8 cellular contexts compared by ENCODE assay signal in the genomic region with DNA sequence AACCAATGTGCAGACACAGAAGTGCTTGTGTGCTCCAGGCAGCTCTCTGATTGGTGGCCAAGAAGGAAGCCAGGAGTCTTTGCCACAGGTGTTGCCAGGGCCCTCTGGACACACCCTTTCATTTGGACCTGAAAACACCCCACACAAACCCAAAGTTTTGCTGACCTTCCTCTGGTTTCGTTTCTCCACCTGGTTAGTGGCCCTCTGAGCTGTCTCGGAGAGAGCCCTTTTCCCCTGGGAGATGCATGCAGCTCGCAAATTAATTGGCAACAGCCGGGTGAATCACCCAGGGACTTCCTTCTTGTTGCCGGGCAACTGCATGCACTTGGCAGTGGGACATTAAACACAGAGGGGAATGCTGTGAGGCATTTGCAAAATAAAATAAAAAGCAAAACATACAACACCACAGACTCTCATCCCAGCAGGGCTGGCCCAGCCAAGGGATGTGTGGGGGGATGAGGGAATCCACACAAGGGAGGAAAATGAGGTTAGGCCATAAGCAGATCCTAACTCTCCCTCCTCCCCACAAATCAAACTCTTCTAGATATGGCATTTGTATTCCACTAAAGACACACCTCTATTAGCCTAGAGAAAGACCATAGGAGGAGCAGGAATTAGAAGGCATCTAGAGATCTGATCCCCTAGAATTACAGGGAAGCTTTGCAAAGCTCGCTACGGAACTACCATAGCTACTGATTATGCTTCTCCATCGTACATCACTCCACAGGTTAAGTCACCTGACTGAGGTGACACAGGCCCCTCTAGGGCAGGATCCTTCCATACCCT.
DNase-seq lines count a peak whose midpoint lies in the region; ATAC-seq, FAIRE-seq and TF ChIP-seq lines count a peak whose summit lies in the region.

No MANE protein-coding gene starts in this region.

- H3K27ac Mint-ChIP-seq in T-helper 17 cell, result no peak overlapping the region

- peaks cover 0 to 4% (median 0%) of the 10 kb centered on the region in 4 experiments; a peak in 2 of 7 replicates for H3K4me1 ChIP-seq in H1 (replicated peaks in 1 of 4; ENCODE audit: control insufficient read depth in 3 of 4, insufficient read depth in 4 of 4, low read length in 3 of 4)

- no peaks in the 10 kb centered on the region for H3K4me1 Mint-ChIP-seq in T-helper 17 cell

- no peaks in the 10 kb centered on the region for H3K36me3 Mint-ChIP-seq in T-helper 17 cell (ENCODE audit: low read depth)

- no peaks in the 10 kb centered on the region for H3K23me2 ChIP-seq in H1 (ENCODE audit: low read depth, low read length)

- H2BK120ac ChIP-seq in H1 (replicated peaks; ENCODE audit: low read depth, low read length), result no peak overlapping the region

- H3K9ac ChIP-seq in H1 (replicated peaks in 1 of 4; ENCODE audit: extremely low read depth in 1 of 4, low read depth in 3 of 4, low read length in 3 of 4), result no peak overlapping the region

- peaks cover 0 to 2% of the 10 kb centered on the region in 2 experiments for H4K20me1 ChIP-seq in H1 (replicated peaks in 1 of 2; ENCODE audit: control insufficient read depth in 1 of 2, insufficient read depth in 2 of 2, low read length in 2 of 2)

- H2BK20ac ChIP-seq in H1 (ENCODE audit: low read length), result no peak overlapping the region

- FAIRE-seq in H1 (lab: Jason Lieb, UNC), result no peak

- no peak overlapping the region for H3K18ac ChIP-seq in H1 (ENCODE audit: extremely low read depth, low read length)

- no peaks in the 10 kb centered on the region for H3K79me2 ChIP-seq in H1 (ENCODE audit: control insufficient read depth in 1 of 2, insufficient read depth in 2 of 2, low read length in 2 of 2)

- H2BK15ac ChIP-seq in H1 (ENCODE audit: low read length), result no peak overlapping the region

- H3K36me3 ChIP-seq in H1 (ENCODE audit: control insufficient read depth in 2 of 4, insufficient read depth in 4 of 4, low read length in 3 of 4), result no peaks in the 10 kb centered on the region

- peak overlapping the region in 1 of 2 experiments; percentile 8; a peak in 2 of 4 replicates for H3K4me2 ChIP-seq in H1 (ENCODE audit: insufficient read depth in 1 of 2, low read depth in 2 of 2, low read length in 2 of 2)

- CTCF ChIA-PET in H1 (lab: Charles Lee; ENCODE audit: partially characterized antibody), result interaction anchor here (0.9 to 1.7 kb wide), 6 partner anchors 9 to 1117 kb away, joined by 3 to 6 read pairs (median 4); no protein-coding TSS in a partner anchor

- ATAC-seq in GM19468 (IDR thresholded peaks at IDR 0.05; ENCODE audit: extremely low read depth, unreplicated experiment) (peak; percentile 78), HG03457 (IDR thresholded peaks at IDR 0.05; ENCODE audit: unreplicated experiment) (peak; percentile 66), T-helper 17 cell (no peak)

- POLR2A ChIA-PET in H1 (lab: Charles Lee; ENCODE audit: partially characterized antibody), result interaction anchor here (1.1 kb wide), 1 partner anchor 187 kb away, joined by 3 read pairs; no protein-coding TSS in a partner anchor

- H3K4ac ChIP-seq in H1 (replicated peaks; ENCODE audit: insufficient read length, low read depth, low read length), result no peak overlapping the region

- H4K5ac ChIP-seq in H1 (ENCODE audit: insufficient read length, low read depth, low read length), result no peak overlapping the region

- no peak overlapping the region for H2AK5ac ChIP-seq in H1 (ENCODE audit: low read depth, low read length)

- no peaks in the 10 kb centered on the region for H3K9me3 ChIP-seq in H1 (ENCODE audit: insufficient read depth in 2 of 2, low read depth in 1 of 2, low read length in 1 of 2)
- no peaks in the 10 kb centered on the region for H3K9me3 ChIP-seq in T-helper 17 cell (ENCODE audit: control insufficient read depth, low read length, poor library complexity, severe bottlenecking)

- peak in 1 of 2 experiments; percentile 17; a peak in 1 of 3 replicates for TF ChIP-seq EP300 in H1 (IDR thresholded peaks at IDR 0.05; ENCODE audit: borderline replicate concordance in 1 of 2, low read depth in 2 of 2, low read length in 2 of 2)

- H2AFZ ChIP-seq in H1 (ENCODE audit: low read length), result no peak overlapping the region

- no peak overlapping the region for H3K4me3 ChIP-seq in H1 (ENCODE audit: extremely low read depth in 1 of 4, insufficient read depth in 2 of 4, low read depth in 3 of 4, low read length in 4 of 4)

- no peak overlapping the region for H3K4me3 Mint-ChIP-seq in T-helper 17 cell

- no peak overlapping the region for H2BK12ac ChIP-seq in H1 (ENCODE audit: low read depth, low read length)

- no peak overlapping the region for H4K91ac ChIP-seq in H1 (replicated peaks; ENCODE audit: insufficient read length, low read length)

- H3K27me3 ChIP-seq in H1 (replicated peaks in 1 of 4; ENCODE audit: control insufficient read depth in 3 of 4, extremely low read depth in 1 of 4, insufficient read depth in 3 of 4, low read length in 3 of 4), result peaks cover 37 to 67% (median 54%) of the 10 kb centered on the region in 4 experiments

- TF ChIP-seq POLR2A in H1 (IDR thresholded peaks at IDR 0.05; ENCODE audit: control extremely low read depth in 1 of 2, low read depth in 2 of 2, low read length in 2 of 2), result no peak

- H3K27ac ChIP-seq in H1 (ENCODE audit: low read depth, low read length), result no peak overlapping the region

- no peak overlapping the region for H3K56ac ChIP-seq in H1 (replicated peaks; ENCODE audit: insufficient read length, low read depth, low read length)

- no peaks in the 10 kb centered on the region for H3K79me1 ChIP-seq in H1 (ENCODE audit: low read depth, low read length)

- 55% methylated on average over 8 of the region's 8 CpGs; no CpG with 5 or more reads in 1 of the 2 experiments for WGBS in H1 (ENCODE audit: extremely low coverage in 1 of 2, insufficient coverage in 1 of 2, insufficient read length in 1 of 2, insufficient replicate concordance in 2 of 2, low coverage in 1 of 2, low lambda C conversion rate in 2 of 2, missing lambda C conversion rate in 1 of 2), 2 experiments

- H4K8ac ChIP-seq in H1 (ENCODE audit: extremely low read depth, insufficient read depth, low read length), result no peak overlapping the region

- no peak overlapping the region for H3K23ac ChIP-seq in H1 (ENCODE audit: insufficient read length)

- TF ChIP-seq CTCF in H1 (IDR thresholded peaks at IDR 0.05; ENCODE audit: control extremely low read depth in 1 of 3, insufficient read depth in 1 of 3, low read depth in 1 of 3, low read length in 3 of 3), result no peak

- no peak overlapping the region for H3K14ac ChIP-seq in H1 (ENCODE audit: insufficient read length)

- H3K27me3 Mint-ChIP-seq in T-helper 17 cell, result no peaks in the 10 kb centered on the region

- TF ChIP-seq RAD21 in H1 (IDR thresholded peaks at IDR 0.05 in 1 of 2, conservative IDR thresholded peaks at IDR 0.05 in 1 of 2; ENCODE audit: low read depth in 2 of 2, low read length in 2 of 2), result no peak

- DNase-seq in C1 segment of cervical spinal cord (lab: John Stamatoyannopoulos, UW), result peak in 9 of 14 donors; percentile 12 to 59 (median 34)
- DNase-seq in NCI-H526 treated with DMSO at 0.1 percent for 48 hours (lab: John Stamatoyannopoulos, UW), result peak; percentile 92
- DNase-seq in H1 (ENCODE audit: low read depth in 1 of 2, low spot score in 2 of 2), result no peak
- peak; percentile 77 for DNase-seq in mucosa of gallbladder (ENCODE audit: low spot score)
- DNase-seq in activated CD4-positive, alpha-beta T cell treated with anti-CD3 and anti-CD28 coated beads for 48 hours, result no peak
- no peak for DNase-seq in T-helper 17 cell

- H2BK5ac ChIP-seq in H1 (ENCODE audit: low read depth, low read length), result no peak overlapping the region

TF ChIP-seq in H1, 55 proteins besides CTCF, POLR2A, EP300 and RAD21:
- no peak for TF ChIP-seq SUZ12 (IDR thresholded peaks at IDR 0.05; ENCODE audit: low read length)
- no peak for TF ChIP-seq SAP30 (IDR thresholded peaks at IDR 0.05; ENCODE audit: insufficient read depth, insufficient replicate concordance, low read length)
- TF ChIP-seq CHD1 (IDR thresholded peaks at IDR 0.05; ENCODE audit: low read depth, low read length), result no peak
- TF ChIP-seq, protein P1, sequence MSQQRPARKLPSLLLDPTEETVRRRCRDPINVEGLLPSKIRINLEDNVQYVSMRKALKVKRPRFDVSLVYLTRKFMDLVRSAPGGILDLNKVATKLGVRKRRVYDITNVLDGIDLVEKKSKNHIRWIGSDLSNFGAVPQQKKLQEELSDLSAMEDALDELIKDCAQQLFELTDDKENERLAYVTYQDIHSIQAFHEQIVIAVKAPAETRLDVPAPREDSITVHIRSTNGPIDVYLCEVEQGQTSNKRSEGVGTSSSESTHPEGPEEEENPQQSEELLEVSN (IDR thresholded peaks at IDR 0.05), result no peak
- TF ChIP-seq CHD2 (IDR thresholded peaks at IDR 0.05; ENCODE audit: low read length), result no peak
- TF ChIP-seq SIX5 (IDR thresholded peaks at IDR 0.05; ENCODE audit: low read depth, low read length), result no peak
- no peak for TF ChIP-seq GTF2F1 (IDR thresholded peaks at IDR 0.05; ENCODE audit: borderline replicate concordance, low read depth, low read length)
- 0 out of 2 replicates have a peak, but pooled peaks have one; percentile 15 for TF ChIP-seq SP1 (IDR thresholded peaks at IDR 0.05; ENCODE audit: low read depth, low read length)

Comparison
In these comparisons a context has a peak if more than half of its experiments do, and no peak if none do; other contexts are left out.
1. DNase-seq: peak in C1 segment of cervical spinal cord (9 of 14), NCI-H526 treated with DMSO at 0.1 percent for 48 hours (single experiment) and mucosa of gallbladder (single experiment); none in H1 (0 of 2), activated CD4-positive, alpha-beta T cell treated with anti-CD3 and anti-CD28 coated beads for 48 hours (single experiment) and T-helper 17 cell (0 of 3).